ENCODE assay signal across 8 cellular contexts in the genomic region with DNA sequence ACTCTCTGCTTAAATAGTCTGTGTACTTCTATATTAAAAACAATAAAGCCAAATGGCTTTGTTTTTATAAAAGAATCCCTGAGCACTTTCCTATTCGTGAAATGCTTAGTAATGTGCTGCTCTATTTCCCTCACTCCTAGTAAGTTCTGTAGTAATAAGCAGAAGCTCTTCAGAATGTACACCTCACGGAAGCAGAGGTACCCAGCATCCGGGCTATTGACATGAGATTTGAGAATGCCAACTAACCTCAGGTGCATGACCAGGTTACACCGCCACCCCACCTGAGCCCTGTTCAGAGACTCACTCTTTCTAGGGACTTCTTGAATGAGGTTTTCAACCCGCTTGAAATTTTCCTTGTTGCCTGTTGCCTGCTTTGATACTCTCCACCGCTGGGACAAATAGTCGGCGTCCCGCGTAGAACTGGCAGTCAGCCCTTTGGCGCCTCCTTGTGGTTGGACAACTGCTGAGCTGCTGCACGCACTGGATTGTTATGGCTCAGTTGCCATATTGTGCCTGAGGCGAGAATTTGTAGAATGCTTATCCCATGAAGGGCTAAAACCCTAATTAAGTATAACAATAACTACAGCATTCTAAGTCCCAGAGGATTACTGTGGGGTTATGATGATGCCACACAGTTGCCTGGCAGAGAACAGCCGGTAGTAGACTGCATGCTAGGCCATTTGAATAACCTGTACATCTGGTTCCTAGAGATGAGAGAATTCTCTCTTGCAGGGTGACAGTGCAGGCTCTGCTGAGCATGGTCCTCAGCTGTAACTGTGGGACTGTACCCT.
DNase-seq lines count a peak whose midpoint lies in the region; ATAC-seq and TF ChIP-seq lines count a peak whose summit lies in the region.

No MANE protein-coding gene starts in this region.

- H3K36me3 ChIP-seq in PC-9 (ENCODE audit: low read depth) (no peaks in the 10 kb centered on the region), suprapubic skin (no peaks in the 10 kb centered on the region)

- no peaks in the 10 kb centered on the region for H3K27me3 ChIP-seq in PC-9 (ENCODE audit: insufficient read depth, low read depth)
- no peaks in the 10 kb centered on the region for H3K27me3 ChIP-seq in suprapubic skin

- no peaks in the 10 kb centered on the region for H3K9me2 ChIP-seq in PC-9 (ENCODE audit: insufficient read depth)

- H3K27ac Mint-ChIP-seq in activated T-cell treated with anti-CD3 and anti-CD28 coated beads, Interleukin-2, amount 50 U/mL, for 72 hours: no peak overlapping the region

- H3K27me3 Mint-ChIP-seq in activated T-cell treated with anti-CD3 and anti-CD28 coated beads, Interleukin-2, amount 50 U/mL, for 72 hours (ENCODE audit: low read depth): no peaks in the 10 kb centered on the region

- peak; percentile 92 for DNase-seq in DMS53 (lab: John Stamatoyannopoulos, UW)
- peak; percentile 5 for DNase-seq in HS-27A (ENCODE audit: low read depth)
- peak; percentile 77 to 87 for DNase-seq in PC-9
- DNase-seq in activated T-cell treated with anti-CD3 and anti-CD28 coated beads, Interleukin-2, amount 50 U/mL, for 72 hours: peak; percentile 84 to 87
- peak; percentile 81 for DNase-seq in fibroblast of the aortic adventitia (ENCODE audit: low read depth)
- DNase-seq in occipital lobe (lab: John Stamatoyannopoulos, UW): peak; percentile 53
- peak; percentile 74 to 87 for DNase-seq in suprapubic skin (ENCODE audit: low spot score in 2 of 2)

- TF ChIP-seq CTCF in PC-9 (conservative IDR thresholded peaks at IDR 0.05) (peak; percentile 97), fibroblast of the aortic adventitia (IDR thresholded peaks at IDR 0.05; ENCODE audit: insufficient read depth, low read length) (peak; percentile 99), suprapubic skin (IDR thresholded peaks at IDR 0.05) (peak; percentile 39 to 92)

- WGBS in suprapubic skin: 17% methylated on average over 14 of the region's 14 CpGs

- CTCF ChIA-PET in PC-9 (lab: Charles Lee): interaction anchor here (0.5 to 2.0 kb wide), 4 partner anchors 465 to 729 kb away, joined by 3 to 12 read pairs (median 5); no protein-coding TSS in a partner anchor

- no peak overlapping the region; the same call in 1 of the 2 replicates for H2AFZ ChIP-seq in PC-9

- no peaks in the 10 kb centered on the region; the same call in 1 of the 2 replicates for H3K4me1 ChIP-seq in PC-9 (replicated peaks; ENCODE audit: insufficient read depth)
- peaks cover 3% of the 10 kb centered on the region for H3K4me1 ChIP-seq in suprapubic skin

- no peaks in the 10 kb centered on the region for H3K4me1 Mint-ChIP-seq in activated T-cell treated with anti-CD3 and anti-CD28 coated beads, Interleukin-2, amount 50 U/mL, for 72 hours (ENCODE audit: low read depth)

- POLR2A ChIA-PET in PC-9 (lab: Charles Lee; ENCODE audit: unreplicated experiment): interaction anchor here (0.5 kb wide), 1 partner anchor 307 kb away, joined by 3 read pairs; no protein-coding TSS in a partner anchor

- peak; percentile 97 for ATAC-seq in GM21390 (IDR thresholded peaks at IDR 0.05; ENCODE audit: unreplicated experiment)
- peak; percentile 95 to 97 for ATAC-seq in activated T-cell treated with anti-CD3 and anti-CD28 coated beads, Interleukin-2, amount 50 U/mL, for 72 hours (replicated peaks in 1 of 2)

- H3K36me3 Mint-ChIP-seq in activated T-cell treated with anti-CD3 and anti-CD28 coated beads, Interleukin-2, amount 50 U/mL, for 72 hours (ENCODE audit: insufficient read depth in 2 of 2): no peaks in the 10 kb centered on the region

- H3F3A ChIP-seq in PC-9 (ENCODE audit: insufficient read depth, low read depth): no peaks in the 10 kb centered on the region

- TF ChIP-seq EP300 in suprapubic skin (IDR thresholded peaks at IDR 0.05): no peak

- peak overlapping the region in 1 of 2 donors; percentile 22 for H3K4me3 Mint-ChIP-seq in activated T-cell treated with anti-CD3 and anti-CD28 coated beads, Interleukin-2, amount 50 U/mL, for 72 hours

- no TSS peak for BruUV-seq in PC-9 (replicated peaks; lab: Mats Ljungman, UMichigan)

- no peak overlapping the region for H3K27ac ChIP-seq in PC-9
- H3K27ac ChIP-seq in suprapubic skin: no peak overlapping the region

- H3K4me2 ChIP-seq in PC-9: 0 out of 2 replicates have a peak overlapping the region, but pooled peaks have one; percentile 6

- no peaks in the 10 kb centered on the region for H3K9me3 Mint-ChIP-seq in activated T-cell treated with anti-CD3 and anti-CD28 coated beads, Interleukin-2, amount 50 U/mL, for 72 hours

- intact Hi-C loops in PC-9 (cut with micrococcal nuclease; ENCODE audit: unreplicated experiment): loop anchor here (1.0 to 5.0 kb wide), 4 partner anchors 161 to 718 kb away; no protein-coding TSS in a partner anchor

- TF ChIP-seq POLR2A in suprapubic skin (IDR thresholded peaks at IDR 0.05): no peak

- H3K9me3 ChIP-seq in PC-9 (ENCODE audit: insufficient read depth, low read depth): no peaks in the 10 kb centered on the region
- no peaks in the 10 kb centered on the region for H3K9me3 ChIP-seq in suprapubic skin

- no peak overlapping the region for H3K4me3 ChIP-seq in PC-9
- H3K4me3 ChIP-seq in fibroblast of the aortic adventitia (ENCODE audit: low read depth, low read length): no peak overlapping the region
- H3K4me3 ChIP-seq in suprapubic skin: no peak overlapping the region

- no peaks in the 10 kb centered on the region for H3K79me2 ChIP-seq in PC-9 (ENCODE audit: low read depth)

- H4K20me1 ChIP-seq in PC-9 (ENCODE audit: insufficient read depth): no peaks in the 10 kb centered on the region

Comparison
In these comparisons a context has a peak if more than half of its experiments do, and no peak if none do; other contexts are left out.
1. DNase-seq: peak in every context shown above with its lines; median percentile 92 in DMS53; 86 in activated T-cell treated with anti-CD3 and anti-CD28 coated beads, Interleukin-2, amount 50 U/mL, for 72 hours; 82 in PC-9; 81 in fibroblast of the aortic adventitia; 80 in suprapubic skin; 53 in occipital lobe; 5 in HS-27A.